In the genomic region with DNA sequence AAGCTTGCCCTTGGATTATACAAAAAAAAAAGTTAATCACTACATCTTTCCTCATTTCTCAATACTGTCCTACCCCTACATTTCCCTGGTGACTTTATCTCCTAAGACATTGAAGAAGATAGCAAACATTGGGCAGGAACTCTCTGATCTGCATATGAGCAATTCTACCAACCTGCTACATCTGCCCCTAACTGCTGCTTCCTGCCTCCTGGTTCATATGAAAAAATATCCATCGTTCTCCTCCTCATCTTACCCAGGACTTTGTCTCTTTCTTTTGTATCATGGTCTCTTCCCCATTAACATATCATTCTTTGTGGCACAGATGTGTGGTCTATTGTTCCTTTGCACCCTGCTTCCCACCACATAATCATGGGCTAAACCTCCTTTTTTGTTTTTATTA, we compare ENCODE assay signal across 26 cellular contexts.
"Had no signal": no experiment of that assay in that cellular context is flagged by ENCODE, and none has a peak within 500 bp of the region (broad histone marks: within the 10 kb centered on the region; RNA-seq: fewer than 3 reads in every experiment).

No MANE protein-coding gene starts in this region.

- H3K4me3 ChIP-seq: left lung, lower lobe of right lung, pancreas, prostate gland, skin epidermis, suprapubic skin, thoracic aorta, tibial nerve, uterus had no signal

- FAIRE-seq: islet of Langerhans, kidney, pancreas had no signal

- H3K27me3 ChIP-seq: left lung, pancreas, tibial nerve, uterus had no signal

- DNase-seq: hypothalamus; immature natural killer cell; kidney; left colon; left lung; lower lobe of right lung; mammary epithelial cell; mesenchymal stem cell; naive thymus-derived CD8-positive, alpha-beta T cell; nucleus accumbens; pancreas; posterior cingulate gyrus; retina; right cardiac atrium; stimulated activated CD4-positive, alpha-beta T cell treated with anti-CD3 and anti-CD28 coated beads, Interleukin-12 subunit alpha, Interleukin-12 subunit beta, amount 100 ng/mL, for 4 hours; stimulated activated CD4-positive, alpha-beta T cell treated with anti-CD3 and anti-CD28 coated beads, Interleukin-15, amount 100 ng/mL, for 24 hours; stimulated activated CD4-positive, alpha-beta T cell treated with anti-CD3 and anti-CD28 coated beads, Interleukin-2, amount 100 ng/mL, for 24 hours; stimulated activated CD4-positive, alpha-beta T cell treated with anti-CD3 and anti-CD28 coated beads, Interleukin-4, amount 100 ng/mL, for 1 hour; stimulated activated naive B cell treated with anti-CD40 and anti-IgM and Interleukin-4, amounts not matched to agents 10 μg/mL and 1 μg/mL and 100 μg/mL, for 72 hours; uterus had no signal

- H3K27ac ChIP-seq: left lung, lower lobe of right lung, pancreas, prostate gland, skin epidermis, suprapubic skin, thoracic aorta, tibial nerve, uterus had no signal

- H3K9me3 ChIP-seq: left lung, lower lobe of right lung, pancreas, prostate gland, suprapubic skin, thoracic aorta, tibial nerve, uterus had no signal

- H3K36me3 ChIP-seq: left lung, lower lobe of right lung, pancreas, prostate gland, suprapubic skin, thoracic aorta, tibial nerve, uterus had no signal

- H3K4me1 ChIP-seq: prostate gland, uterus had no signal
